Comparison of ENCODE assay signal across 1 cellular context in genomic region chrX:44872319-44872816, GRCh38.
TF ChIP-seq lines count a peak whose summit lies in the region.

No MANE protein-coding gene starts in this region.

TF ChIP-seq in HepG2, 621 proteins besides CTCF, POLR2A, EP300 and RAD21 (continues in another document):
- no peak for TF ChIP-seq SMARCC2 (IDR thresholded peaks at IDR 0.05)
- no peak for TF ChIP-seq REL (CRISPR knock-in tag; conservative IDR thresholded peaks at IDR 0.05)
- no peak for TF ChIP-seq ZNF749 (CRISPR knock-in tag; IDR thresholded peaks at IDR 0.05; ENCODE audit: borderline replicate concordance)
- no peak for TF ChIP-seq ZNF280D (CRISPR knock-in tag; IDR thresholded peaks at IDR 0.05)
- TF ChIP-seq RBFOX2 (IDR thresholded peaks at IDR 0.05; ENCODE audit: low read depth, low read length) = peak; percentile 81
- peak; percentile 82 for TF ChIP-seq ZFY (CRISPR knock-in tag; IDR thresholded peaks at IDR 0.05)
- TF ChIP-seq THAP7 (CRISPR knock-in tag; IDR thresholded peaks at IDR 0.05) = no peak
- TF ChIP-seq ZSCAN22 (CRISPR knock-in tag; IDR thresholded peaks at IDR 0.05) = no peak
- no peak for TF ChIP-seq ZNF274 (CRISPR knock-in tag; IDR thresholded peaks at IDR 0.05)
- TF ChIP-seq HNRNPH1 (optimal IDR thresholded peaks at IDR 0.05; ENCODE audit: low read depth, low read length) = no peak
- peak; percentile 39; the same call in 1 of the 2 replicates for TF ChIP-seq ZFP91 (CRISPR knock-in tag; IDR thresholded peaks at IDR 0.05; ENCODE audit: borderline replicate concordance)
- no peak for TF ChIP-seq HMGXB3 (CRISPR knock-in tag; IDR thresholded peaks at IDR 0.05; ENCODE audit: borderline replicate concordance)
- TF ChIP-seq ZNF605 (CRISPR knock-in tag; IDR thresholded peaks at IDR 0.05) = 0 out of 2 replicates have a peak, but pooled peaks have one; percentile 37
- no peak for TF ChIP-seq MXD4 (CRISPR knock-in tag; IDR thresholded peaks at IDR 0.05)
- 0 out of 2 replicates have a peak, but pooled peaks have one; percentile 50 for TF ChIP-seq ZNF275 (CRISPR knock-in tag; IDR thresholded peaks at IDR 0.05; ENCODE audit: borderline replicate concordance)
- no peak for TF ChIP-seq POLR2AphosphoS2 (IDR thresholded peaks at IDR 0.05; ENCODE audit: low read depth, low read length)
- no peak for TF ChIP-seq TSC22D2 (CRISPR knock-in tag; IDR thresholded peaks at IDR 0.05; ENCODE audit: borderline replicate concordance)
- no peak for TF ChIP-seq LRRFIP1 (CRISPR knock-in tag; conservative IDR thresholded peaks at IDR 0.05)
- TF ChIP-seq ZNF142 (CRISPR knock-in tag; IDR thresholded peaks at IDR 0.05) = peak; percentile 70; the same call in 1 of the 2 replicates
- no peak for TF ChIP-seq ZFP36L1 (CRISPR knock-in tag; IDR thresholded peaks at IDR 0.05)
- no peak for TF ChIP-seq NCOA5 (CRISPR knock-in tag; IDR thresholded peaks at IDR 0.05)
- no peak for TF ChIP-seq ZNF343 (CRISPR knock-in tag; IDR thresholded peaks at IDR 0.05)
- no peak for TF ChIP-seq FOXM1 (CRISPR knock-in tag; IDR thresholded peaks at IDR 0.05)
- no peak for TF ChIP-seq KMT2A (CRISPR knock-in tag; IDR thresholded peaks at IDR 0.05)
- TF ChIP-seq POLR2G (IDR thresholded peaks at IDR 0.05; ENCODE audit: low read depth, low read length) = peak; percentile 77
- no peak for TF ChIP-seq ATRX (CRISPR knock-in tag; IDR thresholded peaks at IDR 0.05; ENCODE audit: borderline replicate concordance)
- TF ChIP-seq SCMH1 (CRISPR knock-in tag; IDR thresholded peaks at IDR 0.05; ENCODE audit: borderline replicate concordance) = no peak
- no peak for TF ChIP-seq RFX3 (CRISPR knock-in tag; IDR thresholded peaks at IDR 0.05)
- TF ChIP-seq ATF4 (CRISPR knock-in tag; IDR thresholded peaks at IDR 0.05) = no peak
- TF ChIP-seq HMGXB4 (CRISPR knock-in tag; IDR thresholded peaks at IDR 0.05; ENCODE audit: borderline replicate concordance in 1 of 2, low read depth in 1 of 2) = peak; percentile 11 to 14; a peak in 1 of 4 replicates
- TF ChIP-seq TAF1 (CRISPR knock-in tag; IDR thresholded peaks at IDR 0.05) = peak; percentile 81
